1 cellular context compared by ENCODE assay signal in genomic region chr15:90875549-90875981, GRCh38.
TF ChIP-seq lines count a peak whose summit lies in the region.

No MANE protein-coding gene starts in this region.

TF ChIP-seq in K562, 482 proteins besides CTCF, POLR2A, EP300 and RAD21:
- TF ChIP-seq NR4A1 (CRISPR knock-in tag; IDR thresholded peaks at IDR 0.05) (no peak), NR4A1 (tag; IDR thresholded peaks at IDR 0.05) (no peak), CBX5 (IDR thresholded peaks at IDR 0.05; ENCODE audit: borderline replicate concordance, low read depth) (no peak), PCBP1 (IDR thresholded peaks at IDR 0.05; ENCODE audit: low read depth, low read length, poor library complexity, severe bottlenecking) (no peak), LCOR (CRISPR knock-in tag; IDR thresholded peaks at IDR 0.05) (no peak), RBFOX2 (IDR thresholded peaks at IDR 0.05; ENCODE audit: low read depth, low read length) (peak; percentile 45; the same call in 1 of the 2 replicates), TCF15 (CRISPR knock-in tag; IDR thresholded peaks at IDR 0.05) (no peak), ZC3H4 (CRISPR knock-in tag; IDR thresholded peaks at IDR 0.05; ENCODE audit: borderline replicate concordance) (peak; percentile 55; the same call in 1 of the 2 replicates), ZNF124 (CRISPR knock-in tag; IDR thresholded peaks at IDR 0.05) (no peak), STAG1 (CRISPR knock-in tag; IDR thresholded peaks at IDR 0.05; ENCODE audit: borderline replicate concordance) (peak; percentile 18; the same call in 1 of the 2 replicates)
